ENCODE assay signal across 18 cellular contexts in the genomic region with DNA sequence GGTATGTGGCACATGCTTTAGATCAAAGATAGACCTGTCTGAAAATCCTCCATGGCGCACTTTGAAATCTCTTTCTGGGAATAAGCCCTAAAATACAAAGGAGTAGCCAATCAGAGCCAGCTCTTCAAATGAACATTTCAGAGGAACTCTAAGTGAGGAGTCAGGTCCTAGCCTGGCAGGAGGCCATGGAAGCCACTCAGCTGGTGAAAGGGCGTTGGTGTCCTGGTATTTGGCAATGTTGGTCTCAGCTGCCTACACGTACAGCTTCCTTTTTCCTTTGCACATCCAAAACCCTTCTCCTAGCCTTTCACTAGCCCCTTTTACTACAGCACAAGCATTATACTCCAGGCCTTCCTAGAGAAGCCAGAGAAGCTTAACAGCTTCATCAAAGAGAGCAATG. TPM values are rescaled to one million over a fixed set of nuclear protein-coding genes. Genes with fewer than 3 reads are reported as not detected.
DNase-seq lines count a peak whose midpoint lies in the region; ATAC-seq and TF ChIP-seq lines count a peak whose summit lies in the region.
"Had no signal": no experiment of that assay in that cellular context is flagged by ENCODE, and none has a peak within 500 bp of the region (broad histone marks: within the 10 kb centered on the region; RNA-seq: fewer than 3 reads in every experiment).

No MANE protein-coding gene starts in this region.

- peaks cover 61% of the 10 kb centered on the region for H3K36me3 Mint-ChIP-seq in stimulated activated naive CD8-positive, alpha-beta T cell treated with anti-CD3 and anti-CD28 coated beads, Interleukin-15, Interleukin-2, amounts not matched to agents 100 ng/mL and 50 ng/mL, for 24 hours (ENCODE audit: low read depth)

- H3K27me3 Mint-ChIP-seq in stimulated activated naive CD8-positive, alpha-beta T cell treated with anti-CD3 and anti-CD28 coated beads, Interleukin-15, Interleukin-2, amounts not matched to agents 100 ng/mL and 50 ng/mL, for 24 hours: no peaks in the 10 kb centered on the region

- TF ChIP-seq CTCF in right atrium auricular region (IDR thresholded peaks at IDR 0.05) (no peak), upper lobe of right lung (IDR thresholded peaks at IDR 0.05) (no peak), prostate gland (IDR thresholded peaks at IDR 0.05) (no peak)

- H3K9me3 ChIP-seq in right atrium auricular region (no peaks in the 10 kb centered on the region), upper lobe of right lung (no peaks in the 10 kb centered on the region), prostate gland (no peaks in the 10 kb centered on the region)
- H3K9me3 ChIP-seq: BLaER1 treated with 17β-estradiol and CSF1 and Interleukin-3, amounts not matched to agents 10 nM and 100 nM; neutrophil had no signal

- H3K27me3 ChIP-seq in right atrium auricular region: no peaks in the 10 kb centered on the region
- no peaks in the 10 kb centered on the region for H3K27me3 ChIP-seq in upper lobe of right lung
- H3K27me3 ChIP-seq in prostate gland (replicated peaks; ENCODE audit: insufficient read depth): no peaks in the 10 kb centered on the region
- H3K27me3 ChIP-seq: BLaER1 treated with 17β-estradiol and CSF1 and Interleukin-3, amounts not matched to agents 10 nM and 100 nM; neutrophil had no signal

- intact Hi-C loops in upper lobe of right lung (cut with DNase I): no loop called here
- intact Hi-C loops in prostate gland (cut with DNase I): no loop called here
- intact Hi-C loops in left colon (cut with DNase I, micrococcal nuclease): no loop called here

- H3K4me3 Mint-ChIP-seq in stimulated activated naive CD8-positive, alpha-beta T cell treated with anti-CD3 and anti-CD28 coated beads, Interleukin-15, Interleukin-2, amounts not matched to agents 100 ng/mL and 50 ng/mL, for 24 hours: no peak overlapping the region
- H3K4me3 Mint-ChIP-seq: T-helper 1 cell treated with Interleukin-12 subunit alpha and Interleukin-12 subunit beta and Interleukin-4 antibody, amounts not matched to agents 30 μg/mL and 1 μg/mL, for 36 hours had no signal

- ATAC-seq in stimulated activated naive CD8-positive, alpha-beta T cell treated with anti-CD3 and anti-CD28 coated beads, Interleukin-15, Interleukin-2, amounts not matched to agents 100 U/mL and 50 U/mL, for 24 hours: no peak
- peak; percentile 81 for ATAC-seq in upper lobe of right lung
- ATAC-seq in left colon: no peak
- ATAC-seq in GM18870 (IDR thresholded peaks at IDR 0.05; ENCODE audit: unreplicated experiment): no peak

- no peaks in the 10 kb centered on the region for H3K9me3 Mint-ChIP-seq in stimulated activated naive CD8-positive, alpha-beta T cell treated with anti-CD3 and anti-CD28 coated beads, Interleukin-15, Interleukin-2, amounts not matched to agents 100 ng/mL and 50 ng/mL, for 24 hours
- H3K9me3 Mint-ChIP-seq: T-helper 1 cell treated with Interleukin-12 subunit alpha and Interleukin-12 subunit beta and Interleukin-4 antibody, amounts not matched to agents 30 μg/mL and 1 μg/mL, for 36 hours had no signal

- 54% methylated on average over 3 of the region's 3 CpGs for WGBS in prostate gland

- H3K27ac ChIP-seq in angular gyrus (ENCODE audit: low read depth, low read length): peak overlapping the region; percentile 14
- peak overlapping the region; percentile 26 to 53 for H3K27ac ChIP-seq in right atrium auricular region
- H3K27ac ChIP-seq in upper lobe of right lung: no peak overlapping the region
- H3K27ac ChIP-seq in prostate gland: no peak overlapping the region
- H3K27ac ChIP-seq: BLaER1 treated with 17β-estradiol and CSF1 and Interleukin-3, amounts not matched to agents 10 nM and 100 nM; neutrophil had no signal

- no peak overlapping the region for H3K4me3 ChIP-seq in right atrium auricular region
- H3K4me3 ChIP-seq in upper lobe of right lung: no peak overlapping the region
- H3K4me3 ChIP-seq in prostate gland: no peak overlapping the region
- H3K4me3 ChIP-seq: BLaER1 treated with 17β-estradiol and CSF1 and Interleukin-3, amounts not matched to agents 10 nM and 100 nM; skin epidermis had no signal

- H3K27ac Mint-ChIP-seq in stimulated activated naive CD8-positive, alpha-beta T cell treated with anti-CD3 and anti-CD28 coated beads, Interleukin-15, Interleukin-2, amounts not matched to agents 100 ng/mL and 50 ng/mL, for 24 hours: peak overlapping the region; percentile 53
- H3K27ac Mint-ChIP-seq: T-helper 1 cell treated with Interleukin-12 subunit alpha and Interleukin-12 subunit beta and Interleukin-4 antibody, amounts not matched to agents 30 μg/mL and 1 μg/mL, for 36 hours had no signal

- peaks cover 28% of the 10 kb centered on the region for H3K4me1 Mint-ChIP-seq in stimulated activated naive CD8-positive, alpha-beta T cell treated with anti-CD3 and anti-CD28 coated beads, Interleukin-15, Interleukin-2, amounts not matched to agents 100 ng/mL and 50 ng/mL, for 24 hours (ENCODE audit: low read depth)

- H3K4me1 ChIP-seq in right atrium auricular region (peaks cover 0 to 41% of the 10 kb centered on the region in 2 donors), upper lobe of right lung (peaks cover 30% of the 10 kb centered on the region), prostate gland (replicated peaks) (peaks cover 11% of the 10 kb centered on the region)

- H3K36me3 ChIP-seq in right atrium auricular region (peaks cover 72% of the 10 kb centered on the region), upper lobe of right lung (peaks cover 90% of the 10 kb centered on the region), prostate gland (peaks cover 0 to 25% of the 10 kb centered on the region in 2 donors)

- no peak for TF ChIP-seq POLR2A in prostate gland (IDR thresholded peaks at IDR 0.05)

- no peak for DNase-seq in stimulated activated naive CD8-positive, alpha-beta T cell treated with anti-CD3 and anti-CD28 coated beads, Interleukin-15, Interleukin-2, amounts not matched to agents 100 U/mL and 50 U/mL, for 24 hours
- DNase-seq in right atrium auricular region (ENCODE audit: low spot score) (no peak), upper lobe of right lung (peak; percentile 86), prostate gland (ENCODE audit: low spot score) (no peak), left colon (no peak)
- DNase-seq: DMS79; effector CD4-positive, alpha-beta T cell; NCI-H2107; NCI-H748 treated with DMSO at 0.1 percent for 48 hours; RPMI8226; stimulated activated naive CD4-positive, alpha-beta T cell treated with Interleukin-2 at 50 U/mL for 16 hours had no signal

RNA-seq across cellular contexts. Expression of a gene that starts 5.5 kb away (rescaled TPM):
- total RNA-seq in right atrium auricular region: 10 to 100 TPM in 1 of 2 donors, 1 to 10 TPM in 1; 5.3 to 12.0 TPM
- total RNA-seq in upper lobe of right lung: 29.4 TPM
- total RNA-seq in prostate gland: 10 to 100 TPM; 20.7 to 43.9 TPM
- 10 to 100 TPM; 17.0 to 20.5 TPM for total RNA-seq in left colon

RNA-seq across cellular contexts. Expression of a gene that starts 9.5 kb away (rescaled TPM):
- 1 to 10 TPM; 1.0 to 6.3 TPM for total RNA-seq in right atrium auricular region
- 9.0 TPM for total RNA-seq in upper lobe of right lung
- 10 to 100 TPM in 1 of 2 donors, 1 to 10 TPM in 1; 6.2 to 16.6 TPM for total RNA-seq in prostate gland
- total RNA-seq in left colon: 1 to 10 TPM; 1.8 to 2.8 TPM

RNA-seq across cellular contexts. Expression of a gene that starts 47.7 kb away (rescaled TPM):
- 1 to 10 TPM; 4.9 to 5.6 TPM for total RNA-seq in right atrium auricular region
- total RNA-seq in upper lobe of right lung: 5.8 TPM
- total RNA-seq in prostate gland: 10 to 100 TPM; 13.9 to 23.2 TPM
- 1 to 10 TPM; 5.4 to 8.2 TPM for total RNA-seq in left colon

Comparison
In these comparisons a context has a peak if more than half of its experiments do, and no peak if none do; other contexts are left out.
1. H3K27ac ChIP-seq: peak in angular gyrus (single experiment) and right atrium auricular region (2 of 2); none in upper lobe of right lung (single experiment) and prostate gland (0 of 2).